In genomic region chr14:99635116-99635515, GRCh38 we compare ENCODE assay signal across 7 cellular contexts. TPM values are rescaled to one million over a fixed set of nuclear protein-coding genes. Genes with fewer than 3 reads are reported as not detected.
"Had no signal": no experiment of that assay in that cellular context is flagged by ENCODE, and none has a peak within 500 bp of the region (broad histone marks: within the 10 kb centered on the region; RNA-seq: fewer than 3 reads in every experiment).

No MANE protein-coding gene starts in this region.

- H3K4me2 ChIP-seq: GM23338 had no signal

- DNase-seq: H9, HCEC 1CT, KBM-7 had no signal

- H2AFZ ChIP-seq: GM23338 had no signal

- H3K27ac ChIP-seq: HL-60 had no signal

- H3K4me3 ChIP-seq: GM23338 had no signal

RNA-seq across cellular contexts. Expression of gene HHIPL1, which starts 9.8 kb away (rescaled TPM):
- total RNA-seq: HepG2, HT1080 had no signal

RNA-seq across cellular contexts. Expression of gene CYP46A1, which starts 49.0 kb away (rescaled TPM):
- total RNA-seq: HepG2, HT1080 had no signal
